In the genomic region with DNA sequence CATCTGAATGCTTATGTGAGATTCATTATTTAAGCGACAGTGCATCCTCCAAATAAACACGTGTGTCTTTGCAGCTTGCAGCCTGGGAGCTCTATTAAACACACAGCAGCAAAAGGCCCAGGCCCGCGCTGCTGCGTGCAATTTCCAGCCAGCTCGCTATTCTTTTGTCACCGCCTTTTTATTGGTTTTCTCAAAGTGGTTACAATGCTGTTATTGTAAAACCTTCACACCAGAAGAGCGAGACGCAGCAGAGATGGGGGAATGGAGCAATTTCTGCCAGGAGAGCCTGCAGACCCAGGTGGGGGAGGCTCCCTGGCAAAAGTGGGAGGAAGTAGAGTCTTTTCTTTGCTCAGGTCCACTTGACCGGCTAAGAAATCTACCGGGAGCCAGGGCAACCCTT, we compare ENCODE assay signal across 29 cellular contexts.
"Had no signal": no experiment of that assay in that cellular context is flagged by ENCODE, and none has a peak within 500 bp of the region (broad histone marks: within the 10 kb centered on the region; RNA-seq: fewer than 3 reads in every experiment).

No MANE protein-coding gene starts in this region.

- H3K4me2 ChIP-seq: smooth muscle cell had no signal

- H2AFZ ChIP-seq: parathyroid adenoma had no signal

- H3K27ac Mint-ChIP-seq: activated naive CD4-positive, alpha-beta T cell treated with anti-CD3 and anti-CD28 coated beads, Interleukin-2, amount 50 U/mL, for 72 hours; activated T-cell treated with anti-CD3 and anti-CD28 coated beads, Interleukin-2, amount 50 U/mL, for 72 hours; stimulated activated naive B cell treated with anti-CD40 and anti-IgM and Interleukin-4, amounts not matched to agents 10 μg/mL and 1 μg/mL and 100 μg/mL, for 72 hours had no signal

- H3K4me3 ChIP-seq: esophagus squamous epithelium, left ventricle myocardium inferior, lung, right atrium auricular region, smooth muscle cell, stomach, thyroid gland, upper lobe of left lung, vagina had no signal

- DNase-seq: activated CD4-positive, alpha-beta T cell treated with anti-CD3 and anti-CD28 coated beads for 4 hours; activated CD4-positive, alpha-beta T cell treated with anti-CD3 and anti-CD28 coated beads, Interleukin-2, amount 50 U/mL, for 4 hours; activated CD4-positive, CD25-positive, alpha-beta regulatory T cell; activated naive CD4-positive, alpha-beta T cell; activated T-cell treated with anti-CD3 and anti-CD28 coated beads for 4 hours; activated T-cell treated with anti-CD3 and anti-CD28 coated beads, Interleukin-2, amount 50 U/mL, for 72 hours; dermis blood vessel endothelial cell; effector CD4-positive, alpha-beta T cell; esophagus squamous epithelium; foreskin melanocyte; left ventricle myocardium inferior; occipital lobe; stimulated activated CD4-positive, alpha-beta T cell treated with anti-CD3 and anti-CD28 coated beads, Interleukin-1b, Interleukin-23, amount 100 ng/mL, for 48 hours; stimulated activated CD4-positive, alpha-beta T cell treated with anti-CD3 and anti-CD28 coated beads, Interleukin-4, amount 100 ng/mL, for 4 hours; stimulated activated CD8-positive, alpha-beta memory T cell treated with anti-CD3 and anti-CD28 coated beads, Interleukin-4, amount 100 ng/mL, for 48 hours; stimulated activated naive B cell treated with anti-CD40 and anti-IgM and Interleukin-4, amounts not matched to agents 10 μg/mL and 1 μg/mL and 100 μg/mL, for 72 hours; stomach; thyroid gland; upper lobe of left lung had no signal

- H3K9me3 Mint-ChIP-seq: activated naive CD4-positive, alpha-beta T cell treated with anti-CD3 and anti-CD28 coated beads, Interleukin-2, amount 50 U/mL, for 72 hours; activated T-cell treated with anti-CD3 and anti-CD28 coated beads, Interleukin-2, amount 50 U/mL, for 72 hours; stimulated activated naive B cell treated with anti-CD40 and anti-IgM and Interleukin-4, amounts not matched to agents 10 μg/mL and 1 μg/mL and 100 μg/mL, for 72 hours had no signal

- H3K9ac ChIP-seq: parathyroid adenoma had no signal

- H3K27ac ChIP-seq: epithelial cell of prostate, esophagus squamous epithelium, left ventricle myocardium inferior, parathyroid adenoma, right atrium auricular region, stomach, thyroid gland, upper lobe of left lung, vagina had no signal

- H3K36me3 ChIP-seq: esophagus squamous epithelium, left ventricle myocardium inferior, right atrium auricular region, stomach, thyroid gland, upper lobe of left lung, vagina had no signal

- H3K9me3 ChIP-seq: esophagus squamous epithelium, left ventricle myocardium inferior, right atrium auricular region, thyroid gland, upper lobe of left lung, vagina had no signal

- H3K79me2 ChIP-seq: parathyroid adenoma had no signal

- FAIRE-seq: colon, endometrium had no signal

- ATAC-seq: activated naive CD4-positive, alpha-beta T cell treated with anti-CD3 and anti-CD28 coated beads, Interleukin-2, amount 50 U/mL, for 72 hours; activated T-cell treated with anti-CD3 and anti-CD28 coated beads, Interleukin-2, amount 50 U/mL, for 72 hours; stimulated activated naive B cell treated with anti-CD40 and anti-IgM and Interleukin-4, amounts not matched to agents 10 μg/mL and 1 μg/mL and 100 μg/mL, for 72 hours had no signal

- H3K27me3 ChIP-seq: esophagus squamous epithelium, right atrium auricular region, stomach, thyroid gland, upper lobe of left lung, vagina had no signal

- H3K4me3 Mint-ChIP-seq: activated T-cell treated with anti-CD3 and anti-CD28 coated beads, Interleukin-2, amount 50 U/mL, for 72 hours; nephron; stimulated activated naive B cell treated with anti-CD40 and anti-IgM and Interleukin-4, amounts not matched to agents 10 μg/mL and 1 μg/mL and 100 μg/mL, for 72 hours had no signal

- H3K4me1 ChIP-seq: esophagus squamous epithelium, left ventricle myocardium inferior, parathyroid adenoma, right atrium auricular region, stomach, thyroid gland, upper lobe of left lung, vagina had no signal
